ENCODE assay signal across 21 cellular contexts in the genomic region with DNA sequence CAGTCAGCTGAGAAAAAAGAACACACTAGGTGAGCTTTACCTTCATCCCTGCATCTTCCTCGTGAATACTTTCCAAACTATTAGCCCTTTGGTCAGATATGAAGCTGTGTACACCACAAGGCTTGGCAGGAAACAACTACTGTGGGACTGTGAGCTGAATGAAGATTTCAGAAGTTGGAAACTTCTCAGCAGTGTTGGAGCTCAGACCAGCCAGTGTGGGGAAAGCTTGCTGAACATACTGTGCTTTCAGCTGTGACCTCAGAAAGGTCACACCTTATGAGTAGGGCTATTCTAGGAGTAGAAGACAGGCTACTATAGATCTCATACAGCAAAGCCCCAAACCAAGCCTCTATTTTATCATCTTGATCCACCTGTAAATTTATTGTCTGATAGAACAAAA.
"Had no signal": no experiment of that assay in that cellular context is flagged by ENCODE, and none has a peak within 500 bp of the region (broad histone marks: within the 10 kb centered on the region; RNA-seq: fewer than 3 reads in every experiment).

No MANE protein-coding gene starts in this region.

- H3K4me1 ChIP-seq: colonic mucosa, esophagus squamous epithelium, gastroesophageal sphincter, neural progenitor cell, upper lobe of left lung had no signal

- ATAC-seq: activated CD8-positive, alpha-beta T cell treated with anti-CD3 and anti-CD28 coated beads, Interleukin-2, amount 10 ng/mL, durations not matched to agents 7 days and 5 days; activated naive CD8-positive, alpha-beta T cell treated with anti-CD3 and anti-CD28 coated beads, Interleukin-2, amount 50 U/mL, for 24 hours; gastroesophageal sphincter; naive thymus-derived CD8-positive, alpha-beta T cell had no signal

- DNase-seq: activated CD4-positive, alpha-beta T cell treated with anti-CD3 and anti-CD28 coated beads, Interleukin-2, amount 50 U/mL, for 1 hour; activated CD4-positive, CD25-positive, alpha-beta regulatory T cell treated with anti-CD3 and anti-CD28 coated beads, Interleukin-2, amount 50 U/mL, for 72 hours; activated CD8-positive, alpha-beta T cell treated with anti-CD3 and anti-CD28 coated beads, Interleukin-2, amount 10 ng/mL, durations not matched to agents 7 days and 5 days; activated gamma-delta T cell; activated naive CD4-positive, alpha-beta T cell treated with anti-CD3 and anti-CD28 coated beads, Interleukin-2, amount 50 U/mL, for 16 hours; activated naive CD8-positive, alpha-beta T cell treated with anti-CD3 and anti-CD28 coated beads, Interleukin-2, amount 50 U/mL, for 24 hours; colonic mucosa; endodermal cell; esophagus squamous epithelium; heart right ventricle; islet precursor cell; naive thymus-derived CD8-positive, alpha-beta T cell; posterior cingulate gyrus; stimulated activated CD4-positive, alpha-beta T cell treated with anti-CD3 and anti-CD28 coated beads, Interleukin-4, amount 100 ng/mL, for 1 hour; stimulated activated naive CD4-positive, alpha-beta T cell treated with Interleukin-2 at 50 U/mL for 16 hours; T-helper 1 cell; upper lobe of left lung; WERI-Rb-1 had no signal

- H3K36me3 ChIP-seq: colonic mucosa, neural progenitor cell, upper lobe of left lung had no signal

- H3K9me3 ChIP-seq: colonic mucosa, esophagus squamous epithelium, gastroesophageal sphincter, upper lobe of left lung had no signal

- H3K4me3 ChIP-seq: colonic mucosa, esophagus squamous epithelium, gastroesophageal sphincter, heart right ventricle, neural progenitor cell, upper lobe of left lung had no signal

- H3K27ac ChIP-seq: colonic mucosa, esophagus squamous epithelium, gastroesophageal sphincter, heart right ventricle, neural progenitor cell, upper lobe of left lung, WERI-Rb-1 had no signal

- H3K27me3 ChIP-seq: colonic mucosa, esophagus squamous epithelium, gastroesophageal sphincter, heart right ventricle, neural progenitor cell, upper lobe of left lung had no signal

- FAIRE-seq: TTC549 had no signal
